In the genomic region with DNA sequence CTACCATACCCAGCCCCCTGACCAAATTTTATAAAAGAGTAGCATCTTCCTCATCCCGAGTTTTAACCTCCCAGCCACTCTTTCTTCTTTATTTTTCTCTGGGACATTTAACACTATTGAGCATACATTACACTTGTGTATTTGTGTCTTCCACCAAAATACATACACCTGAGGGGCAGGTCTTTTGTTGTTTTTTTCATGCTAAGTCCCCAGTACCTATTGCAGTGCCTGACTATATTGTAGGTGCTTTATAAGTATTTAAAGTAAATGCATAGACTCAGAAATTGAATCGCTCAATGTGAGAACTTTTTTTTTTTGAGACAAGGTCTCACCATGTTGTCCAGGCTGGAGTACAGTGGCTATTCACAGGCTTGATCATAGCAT, we compare ENCODE assay signal across 12 cellular contexts. TPM values are rescaled to one million over a fixed set of nuclear protein-coding genes. Genes with fewer than 3 reads are reported as not detected.
A peak's percentile ranks its signal among the peaks of the same experiment; 100 is the strongest.
DNase-seq lines count a peak whose midpoint lies in the region; TF ChIP-seq lines count a peak whose summit lies in the region.
"Had no signal": no experiment of that assay in that cellular context is flagged by ENCODE, and none has a peak within 500 bp of the region (broad histone marks: within the 10 kb centered on the region; RNA-seq: fewer than 3 reads in every experiment).

No MANE protein-coding gene starts in this region.

- H3K27me3 ChIP-seq in Karpas-422 (ENCODE audit: low read length) (no peaks in the 10 kb centered on the region), SJCRH30 (peaks cover 4% of the 10 kb centered on the region; the same call in 1 of the 2 replicates)

- no peaks in the 10 kb centered on the region for H3K9me3 Mint-ChIP-seq in T-helper 2 cell treated with Interferon-gamma antibody and Interleukin-4, amounts not matched to agents 5 μg/mL and 100 μg/mL, for 36 hours
- H3K9me3 Mint-ChIP-seq in activated naive CD8-positive, alpha-beta T cell treated with anti-CD3 and anti-CD28 coated beads for 36 hours, result no peaks in the 10 kb centered on the region
- no peaks in the 10 kb centered on the region for H3K9me3 Mint-ChIP-seq in osteocyte (ENCODE audit: unreplicated experiment)

- no peaks in the 10 kb centered on the region for H3K79me2 ChIP-seq in Karpas-422 (ENCODE audit: low read length)

- no peaks in the 10 kb centered on the region for H3K9me2 ChIP-seq in Karpas-422 (replicated peaks; ENCODE audit: insufficient read depth, low read length)

- no peak for TF ChIP-seq CTCF in osteocyte (IDR thresholded peaks at IDR 0.05)

- H3K4me3 ChIP-seq in Karpas-422 (ENCODE audit: low read length) (no peak overlapping the region), SJCRH30 (no peak overlapping the region)
- H3K4me3 ChIP-seq: left lung, PC-9, tibial artery had no signal

- H3K9ac ChIP-seq in Karpas-422 (ENCODE audit: low read length), result peak overlapping the region; percentile 8; the same call in 1 of the 2 replicates

- no peaks in the 10 kb centered on the region for H4K20me1 ChIP-seq in Karpas-422 (ENCODE audit: insufficient read depth, low read depth, low read length)

- H3K36me3 ChIP-seq in Karpas-422 (ENCODE audit: insufficient read depth, low read length), result no peaks in the 10 kb centered on the region
- H3K36me3 ChIP-seq in SJCRH30, result no peaks in the 10 kb centered on the region
- H3K36me3 ChIP-seq: left lung had no signal

- peaks cover 23% of the 10 kb centered on the region for H3K4me1 Mint-ChIP-seq in T-helper 2 cell treated with Interferon-gamma antibody and Interleukin-4, amounts not matched to agents 5 μg/mL and 100 μg/mL, for 36 hours (ENCODE audit: low read depth)
- peaks cover 44% of the 10 kb centered on the region for H3K4me1 Mint-ChIP-seq in activated naive CD8-positive, alpha-beta T cell treated with anti-CD3 and anti-CD28 coated beads for 36 hours
- H3K4me1 Mint-ChIP-seq in osteocyte (ENCODE audit: unreplicated experiment), result peaks cover 28% of the 10 kb centered on the region

- H3K4me3 Mint-ChIP-seq in T-helper 2 cell treated with Interferon-gamma antibody and Interleukin-4, amounts not matched to agents 5 μg/mL and 100 μg/mL, for 36 hours, result peak overlapping the region; percentile 78
- H3K4me3 Mint-ChIP-seq in activated naive CD8-positive, alpha-beta T cell treated with anti-CD3 and anti-CD28 coated beads for 36 hours, result no peak overlapping the region
- no peak overlapping the region for H3K4me3 Mint-ChIP-seq in osteocyte (ENCODE audit: unreplicated experiment)

- DNase-seq in T-helper 2 cell treated with Interferon-gamma antibody and Interleukin-4, amounts not matched to agents 5 μg/mL and 100 μg/mL, for 36 hours (ENCODE audit: low spot score), result no peak
- DNase-seq in T-helper 2 cell (no peak), Karpas-422 (no peak), osteocyte (ENCODE audit: extremely low spot score, unreplicated experiment) (no peak), CD1c-positive myeloid dendritic cell (ENCODE audit: extremely low spot score) (no peak), SJCRH30 (no peak), NCI-H82 treated with DMSO at 0.1 percent for 48 hours (lab: John Stamatoyannopoulos, UW; ENCODE audit: unreplicated experiment) (no peak)
- DNase-seq in activated naive CD8-positive, alpha-beta T cell treated with anti-CD3 and anti-CD28 coated beads for 36 hours, result no peak
- DNase-seq: activated gamma-delta T cell treated with Interleukin-2 at 50 U/mL for 16 hours had no signal

- no peaks in the 10 kb centered on the region for H3K36me3 Mint-ChIP-seq in T-helper 2 cell treated with Interferon-gamma antibody and Interleukin-4, amounts not matched to agents 5 μg/mL and 100 μg/mL, for 36 hours (ENCODE audit: low read depth)
- no peaks in the 10 kb centered on the region for H3K36me3 Mint-ChIP-seq in activated naive CD8-positive, alpha-beta T cell treated with anti-CD3 and anti-CD28 coated beads for 36 hours
- peaks cover 11% of the 10 kb centered on the region for H3K36me3 Mint-ChIP-seq in osteocyte (ENCODE audit: unreplicated experiment)

- H3K27ac Mint-ChIP-seq in T-helper 2 cell treated with Interferon-gamma antibody and Interleukin-4, amounts not matched to agents 5 μg/mL and 100 μg/mL, for 36 hours, result no peak overlapping the region
- peak overlapping the region; percentile 88 for H3K27ac Mint-ChIP-seq in activated naive CD8-positive, alpha-beta T cell treated with anti-CD3 and anti-CD28 coated beads for 36 hours
- H3K27ac Mint-ChIP-seq in osteocyte (ENCODE audit: unreplicated experiment), result peak overlapping the region; percentile 74

- peak overlapping the region; percentile 60 for H3K4me2 ChIP-seq in Karpas-422 (ENCODE audit: low read depth, low read length, poor library complexity, severe bottlenecking)
- H3K4me2 ChIP-seq: PC-9 had no signal

- H3K27ac ChIP-seq in Karpas-422 (ENCODE audit: low read length) (no peak overlapping the region), SJCRH30 (no peak overlapping the region)
- H3K27ac ChIP-seq: PC-9 had no signal

- H3K27me3 Mint-ChIP-seq in T-helper 2 cell treated with Interferon-gamma antibody and Interleukin-4, amounts not matched to agents 5 μg/mL and 100 μg/mL, for 36 hours (ENCODE audit: low read depth), result no peaks in the 10 kb centered on the region
- H3K27me3 Mint-ChIP-seq in activated naive CD8-positive, alpha-beta T cell treated with anti-CD3 and anti-CD28 coated beads for 36 hours, result no peaks in the 10 kb centered on the region
- peaks cover 22% of the 10 kb centered on the region for H3K27me3 Mint-ChIP-seq in osteocyte (ENCODE audit: unreplicated experiment)

- H3K4me1 ChIP-seq in Karpas-422 (ENCODE audit: low read length) (peaks cover 49% of the 10 kb centered on the region), SJCRH30 (peaks cover 10% of the 10 kb centered on the region; the same call in 1 of the 2 replicates)

- H2AFZ ChIP-seq in Karpas-422 (ENCODE audit: low read length), result no peak overlapping the region
- H2AFZ ChIP-seq: PC-9 had no signal

- H3K9me3 ChIP-seq in Karpas-422 (ENCODE audit: low read length), result no peaks in the 10 kb centered on the region
- no peaks in the 10 kb centered on the region for H3K9me3 ChIP-seq in SJCRH30 (replicated peaks)
- H3K9me3 ChIP-seq: left lung, tibial artery had no signal

RNA-seq across cellular contexts. Expression of a gene that starts 7.8 kb away (rescaled TPM):
- 46.7 and 66.7 TPM in 2 replicates for total RNA-seq in Karpas-422 (2014; rRNA removed; shearing (Covaris generic); ENCODE audit: low replicate concordance)
- 10 to 100 TPM; 13.2 to 16.1 TPM for total RNA-seq in activated naive CD8-positive, alpha-beta T cell treated with anti-CD3 and anti-CD28 coated beads for 36 hours
- total RNA-seq in osteocyte, result 1.6 and 1.8 TPM in 2 replicates
- 1.2 and 2.1 TPM in 2 replicates for total RNA-seq in SJCRH30 (2014; rRNA removed; shearing (Covaris generic))

RNA-seq across cellular contexts. Expression of a gene that starts 31.1 kb away (rescaled TPM):
- total RNA-seq in Karpas-422 (2014; rRNA removed; shearing (Covaris generic); ENCODE audit: low replicate concordance), result 27.5 and 41.6 TPM in 2 replicates
- 10 to 100 TPM; 32.3 to 37.8 TPM for total RNA-seq in activated naive CD8-positive, alpha-beta T cell treated with anti-CD3 and anti-CD28 coated beads for 36 hours
- total RNA-seq in osteocyte, result 733 and 792 TPM in 2 replicates
- 113 and 114 TPM in 2 replicates for total RNA-seq in SJCRH30 (2014; rRNA removed; shearing (Covaris generic))

RNA-seq across cellular contexts. Expression of a gene that starts 48.3 kb away (rescaled TPM):
- 16.8 and 24.0 TPM in 2 replicates for total RNA-seq in Karpas-422 (2014; rRNA removed; shearing (Covaris generic); ENCODE audit: low replicate concordance)
- total RNA-seq in activated naive CD8-positive, alpha-beta T cell treated with anti-CD3 and anti-CD28 coated beads for 36 hours, result 10 to 100 TPM; 55.0 to 60.7 TPM
- total RNA-seq in osteocyte, result 20.2 and 23.4 TPM in 2 replicates
- 12.3 and 12.9 TPM in 2 replicates for total RNA-seq in SJCRH30 (2014; rRNA removed; shearing (Covaris generic))
